15 cellular contexts compared by ENCODE assay signal in genomic region chr15:47246317-47246716, GRCh38.
A peak's percentile ranks its signal among the peaks of the same experiment; 100 is the strongest.
DNase-seq lines count a peak whose midpoint lies in the region; ATAC-seq, FAIRE-seq and TF ChIP-seq lines count a peak whose summit lies in the region.
"Had no signal": no experiment of that assay in that cellular context is flagged by ENCODE, and none has a peak within 500 bp of the region (broad histone marks: within the 10 kb centered on the region; RNA-seq: fewer than 3 reads in every experiment).

No MANE protein-coding gene starts in this region.

- peaks cover 2% of the 10 kb centered on the region for H3K27me3 ChIP-seq in RWPE2 (ENCODE audit: insufficient read depth, poor library complexity, severe bottlenecking)
- peaks cover 2% of the 10 kb centered on the region for H3K27me3 ChIP-seq in foreskin keratinocyte
- H3K27me3 ChIP-seq: BLaER1 treated with 17β-estradiol and CSF1 and Interleukin-3, amounts not matched to agents 10 nM and 100 nM had no signal

- no peak overlapping the region for H3K4me3 ChIP-seq in RWPE2 (ENCODE audit: severe bottlenecking)
- H3K4me3 ChIP-seq: BLaER1 treated with 17β-estradiol and CSF1 and Interleukin-3, amounts not matched to agents 10 nM and 100 nM; GM23338 had no signal

- DNase-seq in HT1080 (ENCODE audit: low read depth) (peak; percentile 63), RWPE2 (ENCODE audit: low spot score) (no peak), foreskin keratinocyte (peak; percentile 11 to 56), urothelium cell line (ENCODE audit: low spot score) (peak; percentile 2), foreskin melanocyte (no peak)
- DNase-seq: 8988T; ACHN; CD4-positive, CD25-positive, alpha-beta regulatory T cell; DMS53; H7 had no signal

- FAIRE-seq in urothelium cell line (lab: Jason Lieb, UNC), result no peak
- FAIRE-seq: GM18507 had no signal

- H3K4me1 ChIP-seq in RWPE2 (ENCODE audit: insufficient read depth, poor library complexity, severe bottlenecking), result no peaks in the 10 kb centered on the region
- no peaks in the 10 kb centered on the region for H3K4me1 ChIP-seq in foreskin keratinocyte
- H3K4me1 ChIP-seq: BLaER1 treated with 17β-estradiol and CSF1 and Interleukin-3, amounts not matched to agents 10 nM and 100 nM had no signal

- H3K36me3 ChIP-seq in RWPE2 (ENCODE audit: low read depth), result no peaks in the 10 kb centered on the region
- H3K36me3 ChIP-seq: BLaER1 treated with 17β-estradiol and CSF1 and Interleukin-3, amounts not matched to agents 10 nM and 100 nM had no signal

- TF ChIP-seq CTCF in RWPE2 (IDR thresholded peaks at IDR 0.05; ENCODE audit: poor library complexity, severe bottlenecking) (no peak), foreskin keratinocyte (conservative IDR thresholded peaks at IDR 0.05) (no peak)

- H3K9me3 ChIP-seq in RWPE2 (ENCODE audit: severe bottlenecking), result no peaks in the 10 kb centered on the region
- H3K9me3 ChIP-seq: BLaER1 treated with 17β-estradiol and CSF1 and Interleukin-3, amounts not matched to agents 10 nM and 100 nM had no signal

- H3K27ac ChIP-seq in RWPE2 (ENCODE audit: poor library complexity, severe bottlenecking), result no peak overlapping the region
- no peak overlapping the region for H3K27ac ChIP-seq in foreskin keratinocyte
- H3K27ac ChIP-seq: BLaER1 treated with 17β-estradiol and CSF1 and Interleukin-3, amounts not matched to agents 10 nM and 100 nM had no signal

- ATAC-seq in RWPE2 (ENCODE audit: low read depth) (peak; percentile 65; the same call in 2 of the 3 replicates), foreskin keratinocyte (peak; percentile 21), GM18502 (IDR thresholded peaks at IDR 0.05; ENCODE audit: poor library complexity, unreplicated experiment) (no peak), HG02884 (IDR thresholded peaks at IDR 0.05; ENCODE audit: unreplicated experiment) (no peak)
- ATAC-seq: GM23338 had no signal

Comparison
In these comparisons a context has a peak if more than half of its experiments do, and no peak if none do; other contexts are left out.
1. DNase-seq: peak in HT1080 (single experiment), foreskin keratinocyte (2 of 2) and urothelium cell line (single experiment); none in RWPE2 (single experiment) and foreskin melanocyte (single experiment).
2. ATAC-seq: peak in RWPE2 (single experiment) and foreskin keratinocyte (single experiment); none in GM18502 (single experiment) and HG02884 (single experiment).